Comparison of ENCODE assay signal across 1 cellular context in the genomic region with DNA sequence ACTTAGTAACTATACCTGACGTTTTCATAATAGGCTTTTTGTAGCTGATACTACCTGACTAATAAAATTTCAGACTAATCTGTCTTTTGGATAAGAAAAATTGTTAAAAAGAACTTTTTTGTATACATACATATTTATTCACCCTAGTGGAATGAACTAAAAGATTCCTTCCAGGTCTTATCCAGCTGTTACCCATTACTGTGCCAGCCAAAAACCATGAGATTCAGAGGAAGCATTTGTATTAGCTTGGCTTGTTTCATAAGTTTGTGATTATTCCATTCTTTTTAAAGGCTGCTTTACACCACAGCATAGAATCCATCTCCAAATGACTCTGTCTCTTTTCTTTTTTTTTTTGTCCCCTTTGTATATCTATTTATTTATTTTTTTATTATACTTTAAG.
TF ChIP-seq lines count a peak whose summit lies in the region.

No MANE protein-coding gene starts in this region.

TF ChIP-seq in SK-N-SH treated with all-trans-retinoic acid at 6 μM for 48 hours, 23 proteins besides CTCF, POLR2A, EP300 and RAD21 (continued from another document):
- TF ChIP-seq BACH2 (CRISPR knock-in tag; IDR thresholded peaks at IDR 0.05; ENCODE audit: borderline replicate concordance), result no peak
TF ChIP-seq in SK-N-SH treated with all-trans-retinoic acid at 6 μM for 48 hours: peak in this region for 0.
